ENCODE assay signal across 16 cellular contexts in genomic region chr12:67107751-67108269, GRCh38.
DNase-seq lines count a peak whose midpoint lies in the region; ATAC-seq and TF ChIP-seq lines count a peak whose summit lies in the region.
"Had no signal": no experiment of that assay in that cellular context is flagged by ENCODE, and none has a peak within 500 bp of the region (broad histone marks: within the 10 kb centered on the region; RNA-seq: fewer than 3 reads in every experiment).

No MANE protein-coding gene starts in this region.

- H2AFZ ChIP-seq in MM.1S (ENCODE audit: low read length): no peak overlapping the region

- peak overlapping the region; percentile 42; the same call in 1 of the 2 replicates for H3K27ac ChIP-seq in MM.1S (ENCODE audit: low read length)
- no peak overlapping the region for H3K27ac ChIP-seq in SJCRH30
- no peak overlapping the region for H3K27ac ChIP-seq in coronary artery

- H3K36me3 ChIP-seq in BE2C (no peaks in the 10 kb centered on the region), MM.1S (replicated peaks; ENCODE audit: insufficient read depth, low read length) (no peaks in the 10 kb centered on the region), SJCRH30 (no peaks in the 10 kb centered on the region)

- H3K9me2 ChIP-seq in MM.1S (replicated peaks; ENCODE audit: insufficient read depth, low read length): no peaks in the 10 kb centered on the region

- DNase-seq in DMS53 (lab: John Stamatoyannopoulos, UW) (peak; percentile 49), DMS53 treated with DMSO at 0.1 percent for 48 hours (lab: John Stamatoyannopoulos, UW; ENCODE audit: unreplicated experiment) (no peak), BE2C (peak; percentile 7), MM.1S (no peak), SJCRH30 (peak; percentile 87), NCI-H526 (lab: John Stamatoyannopoulos, UW) (no peak), coronary artery (ENCODE audit: low spot score) (no peak)
- DNase-seq: 8988T; Calu3; CD4-positive, alpha-beta T cell; DND-41; H9; NCI-H1105; NCI-H345; NCI-H774 had no signal

- H3K4me2 ChIP-seq in MM.1S (ENCODE audit: low read depth, low read length): peak overlapping the region; percentile 21; the same call in 1 of the 2 replicates

- H3K4me3 ChIP-seq in BE2C (ENCODE audit: low read depth, low read length) (no peak overlapping the region), MM.1S (ENCODE audit: low read length) (no peak overlapping the region), SJCRH30 (no peak overlapping the region), coronary artery (no peak overlapping the region)

- H3K4me1 ChIP-seq in BE2C: no peaks in the 10 kb centered on the region
- peaks cover 11% of the 10 kb centered on the region for H3K4me1 ChIP-seq in MM.1S (ENCODE audit: low read length)
- peaks cover 2% of the 10 kb centered on the region; the same call in 1 of the 2 replicates for H3K4me1 ChIP-seq in SJCRH30

- H3K79me2 ChIP-seq in MM.1S (ENCODE audit: low read length): no peaks in the 10 kb centered on the region

- H3K27me3 ChIP-seq in BE2C: no peaks in the 10 kb centered on the region
- no peaks in the 10 kb centered on the region for H3K27me3 ChIP-seq in MM.1S (replicated peaks; ENCODE audit: insufficient read depth, low read length)
- H3K27me3 ChIP-seq in SJCRH30: no peaks in the 10 kb centered on the region

- ATAC-seq in HG03520 (IDR thresholded peaks at IDR 0.05; ENCODE audit: unreplicated experiment): no peak

- no peak overlapping the region for H3K9ac ChIP-seq in MM.1S (ENCODE audit: low read length)

- TF ChIP-seq CTCF in BE2C (IDR thresholded peaks at IDR 0.05; ENCODE audit: low read depth, low read length): no peak
- TF ChIP-seq CTCF in MM.1S (IDR thresholded peaks at IDR 0.05; ENCODE audit: low read length): no peak
- no peak for TF ChIP-seq CTCF in coronary artery (IDR thresholded peaks at IDR 0.05)

- H3F3A ChIP-seq in MM.1S (ENCODE audit: insufficient read depth, low read length): peaks cover 6% of the 10 kb centered on the region; the same call in 1 of the 2 replicates

- no peaks in the 10 kb centered on the region for H4K20me1 ChIP-seq in MM.1S (ENCODE audit: insufficient read depth, low read length)

- H3K9me3 ChIP-seq in BE2C (no peaks in the 10 kb centered on the region; the same call in 1 of the 2 replicates), MM.1S (replicated peaks; ENCODE audit: insufficient read depth, low read length) (no peaks in the 10 kb centered on the region), SJCRH30 (replicated peaks) (peaks cover 6% of the 10 kb centered on the region; the same call in 1 of the 2 replicates)

Comparison
In these comparisons a context has a peak if more than half of its experiments do, and no peak if none do; other contexts are left out.
1. DNase-seq: peak in DMS53 (single experiment), BE2C (single experiment) and SJCRH30 (2 of 2); none in DMS53 treated with DMSO at 0.1 percent for 48 hours (single experiment), MM.1S (single experiment), NCI-H526 (0 of 2) and coronary artery (single experiment).